ENCODE assay signal across 1 cellular context in genomic region chr10:18233775-18234174, GRCh38.
TF ChIP-seq lines count a peak whose summit lies in the region.

No MANE protein-coding gene starts in this region.

TF ChIP-seq in IMR-90, 13 proteins besides CTCF, POLR2A, EP300 and RAD21:
- TF ChIP-seq RCOR1 (IDR thresholded peaks at IDR 0.05; ENCODE audit: insufficient replicate concordance, low read length) (no peak), CEBPB (IDR thresholded peaks at IDR 0.05; ENCODE audit: low read depth, low read length) (no peak), CHD1 (IDR thresholded peaks at IDR 0.05; ENCODE audit: low read depth, low read length) (no peak), BHLHE40 (IDR thresholded peaks at IDR 0.05; ENCODE audit: low read depth, low read length) (no peak), MAZ (IDR thresholded peaks at IDR 0.05; ENCODE audit: borderline replicate concordance, low read depth, low read length) (no peak), ELK1 (IDR thresholded peaks at IDR 0.05; ENCODE audit: borderline replicate concordance, low read depth, low read length) (no peak), SMC3 (IDR thresholded peaks at IDR 0.05; ENCODE audit: low read depth, low read length) (no peak)
